Comparison of ENCODE assay signal across 31 cellular contexts in the genomic region with DNA sequence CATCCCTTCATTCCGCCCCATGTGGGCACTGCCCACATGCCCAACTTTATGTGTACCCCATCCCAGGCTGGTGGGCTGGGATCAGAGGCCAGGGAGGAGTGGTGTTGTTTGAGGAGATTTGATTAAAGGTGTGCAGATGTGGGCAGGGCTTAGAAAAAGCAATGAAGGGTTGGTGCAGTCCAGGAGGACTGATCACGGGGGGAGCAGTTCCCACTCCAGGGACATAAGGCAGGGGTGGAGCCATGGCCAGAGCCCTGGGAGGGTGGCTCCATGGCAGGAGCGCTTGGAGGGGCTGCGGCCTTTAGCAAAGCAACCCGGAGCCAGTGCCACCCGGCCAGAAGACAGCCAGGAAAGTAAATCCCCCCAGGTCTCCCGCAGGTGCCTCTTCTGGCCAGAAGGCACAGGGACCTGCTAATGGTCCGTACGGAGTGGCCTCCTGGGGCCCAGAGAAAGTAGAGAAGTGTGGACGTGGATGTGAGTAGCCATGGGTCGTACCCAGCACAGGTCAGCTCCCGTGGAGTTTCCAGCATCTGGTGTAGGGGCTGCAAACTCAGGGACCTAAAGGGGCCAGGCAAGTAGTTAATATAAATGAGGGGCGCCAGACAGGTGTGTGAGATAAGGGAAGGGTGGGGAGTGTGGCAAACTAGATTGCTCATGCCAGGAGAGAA.
"Had no signal": no experiment of that assay in that cellular context is flagged by ENCODE, and none has a peak within 500 bp of the region (broad histone marks: within the 10 kb centered on the region; RNA-seq: fewer than 3 reads in every experiment).

No MANE protein-coding gene starts in this region.

- H3K9me3 ChIP-seq: adrenal gland, esophagus squamous epithelium, left ventricle myocardium inferior, neutrophil, prostate gland, thyroid gland had no signal

- H3K36me3 ChIP-seq: adrenal gland, esophagus squamous epithelium, left ventricle myocardium inferior, neutrophil, prostate gland, stomach, thyroid gland had no signal

- H3K4me3 ChIP-seq: adrenal gland, esophagus squamous epithelium, left ventricle myocardium inferior, lung, prostate gland, smooth muscle cell, stomach, thyroid gland had no signal

- FAIRE-seq: astrocyte, colon, endometrium had no signal

- ATAC-seq: activated CD8-positive, alpha-beta T cell treated with anti-CD3 and anti-CD28 coated beads for 36 hours; activated T-cell treated with anti-CD3 and anti-CD28 coated beads, Interleukin-2, amount 50 U/mL, for 4 hours; activated T-helper 17 cell treated with anti-CD3 and anti-CD28 coated beads, Interleukin-2, amount 50 U/mL, for 72 hours; stimulated activated naive B cell treated with anti-CD40 and anti-IgM and Interleukin-4, amounts not matched to agents 10 μg/mL and 1 μg/mL and 100 μg/mL, for 72 hours had no signal

- H3K27ac ChIP-seq: adrenal gland, epithelial cell of prostate, esophagus squamous epithelium, left ventricle myocardium inferior, neutrophil, prostate gland, stomach, thyroid gland had no signal

- H3K4me2 ChIP-seq: smooth muscle cell had no signal

- H3K27me3 ChIP-seq: thyroid gland had no signal

- DNase-seq: activated B cell treated with CpG ODN at 0.5 μM for 24 hours; activated CD4-positive, alpha-beta T cell treated with anti-CD3 and anti-CD28 coated beads, Interleukin-2, amount 50 U/mL, for 1 hour; activated CD8-positive, alpha-beta T cell treated with anti-CD3 and anti-CD28 coated beads for 36 hours; activated naive CD4-positive, alpha-beta T cell; activated naive CD8-positive, alpha-beta T cell treated with anti-CD3 and anti-CD28 coated beads for 36 hours; activated T-cell treated with anti-CD3 and anti-CD28 coated beads, Interleukin-2, amount 50 U/mL, for 4 hours; central memory CD4-positive, alpha-beta T cell; dermis blood vessel endothelial cell; effector CD4-positive, alpha-beta T cell; esophagus squamous epithelium; foreskin melanocyte; islet precursor cell; left ventricle myocardium inferior; nephron progenitor cell; retina; stimulated activated CD4-positive, alpha-beta T cell treated with anti-CD3 and anti-CD28 coated beads, Interleukin-15, amount 100 ng/mL, for 24 hours; stimulated activated CD4-positive, alpha-beta T cell treated with anti-CD3 and anti-CD28 coated beads, Interleukin-2, amount 100 ng/mL, for 24 hours; stimulated activated naive B cell treated with anti-CD40 and anti-IgM and Interleukin-4, amounts not matched to agents 10 μg/mL and 1 μg/mL and 100 μg/mL, for 72 hours; stomach; T-helper 2 cell; thyroid gland had no signal

- H3K4me1 ChIP-seq: adrenal gland, esophagus squamous epithelium, left ventricle myocardium inferior, prostate gland, thyroid gland had no signal
